In the genomic region with DNA sequence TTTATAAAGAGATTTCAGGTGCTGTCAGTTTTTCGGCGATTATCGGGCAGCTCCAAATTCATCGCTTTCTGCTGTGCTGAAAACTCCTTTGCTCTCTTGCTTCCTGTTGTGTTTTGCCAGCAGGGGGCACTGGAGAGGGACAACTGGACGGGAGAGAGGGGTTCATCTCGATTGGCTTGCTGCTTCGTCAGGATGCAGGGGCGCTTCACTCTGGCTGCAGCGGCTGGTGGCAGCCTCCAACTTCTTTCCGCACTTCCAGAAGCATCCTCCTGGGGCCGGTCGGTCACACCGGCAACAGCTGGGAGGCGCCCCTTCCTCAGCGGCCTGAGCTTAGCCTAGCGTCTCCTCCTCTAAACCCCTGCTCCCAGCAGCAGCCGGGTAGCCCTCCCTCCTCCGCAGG, we compare ENCODE assay signal across 8 cellular contexts. TPM values are rescaled to one million over a fixed set of nuclear protein-coding genes. Genes with fewer than 3 reads are reported as not detected.
DNase-seq lines count a peak whose midpoint lies in the region; ATAC-seq and TF ChIP-seq lines count a peak whose summit lies in the region.

No MANE protein-coding gene starts in this region.

- H3K4me3 ChIP-seq in NB4 (ENCODE audit: low read depth, low read length) (no peak overlapping the region), ovary (peak overlapping the region; percentile 4)

- TF ChIP-seq CTCF in NB4 (IDR thresholded peaks at IDR 0.05; ENCODE audit: low read depth, low read length) (peak; percentile 43), foreskin keratinocyte (conservative IDR thresholded peaks at IDR 0.05) (peak; percentile 62), ovary (IDR thresholded peaks at IDR 0.05) (peak; percentile 17 to 48 (median 37))

- WGBS in ovary, 3 donors, result 19 to 31% (median 21%) methylated on average over 18 of the region's 18 CpGs

- TF ChIP-seq POLR2A in NB4 (IDR thresholded peaks at IDR 0.05; ENCODE audit: extremely low read depth, insufficient read length) (no peak), ovary (IDR thresholded peaks at IDR 0.05) (no peak)

- ATAC-seq in foreskin keratinocyte (peak; percentile 61), HG03039 (IDR thresholded peaks at IDR 0.05; ENCODE audit: unreplicated experiment) (no peak)

- H3K4me1 ChIP-seq in foreskin keratinocyte (no peaks in the 10 kb centered on the region), ovary (ENCODE audit: insufficient read depth) (no peaks in the 10 kb centered on the region)

- no peak for TF ChIP-seq EP300 in ovary (IDR thresholded peaks at IDR 0.05)

- no peaks in the 10 kb centered on the region for H3K9me3 ChIP-seq in ovary

- H3K27ac ChIP-seq in foreskin keratinocyte (no peak overlapping the region), ovary (no peak overlapping the region), substantia nigra (ENCODE audit: low read depth, low read length, poor library complexity, severe bottlenecking) (no peak overlapping the region)

- DNase-seq in ELR (ENCODE audit: low read depth) (peak; percentile 13), NB4 (ENCODE audit: low read depth) (peak; percentile 38), activated T-helper 1 cell treated with Interleukin-2 at 50 U/mL for 16 hours (ENCODE audit: low read depth) (peak; percentile 42), foreskin keratinocyte (peak in 1 of 2 donors; percentile 26), ovary (peak; percentile 64 to 80 (median 73)), substantia nigra (lab: John Stamatoyannopoulos, UW) (peak in 47 of 49 donors; percentile 0 to 77 (median 37)), NCI-H1930 (lab: John Stamatoyannopoulos, UW) (no peak)

- no peaks in the 10 kb centered on the region for H3K27me3 ChIP-seq in foreskin keratinocyte
- H3K27me3 ChIP-seq in ovary, result no peaks in the 10 kb centered on the region

- intact Hi-C loops in ovary (cut with DNase I), result no loop called here

- H3K36me3 ChIP-seq in ovary, result no peaks in the 10 kb centered on the region

RNA-seq across cellular contexts. Expression of a gene that starts 29.5 kb away (rescaled TPM):
- 20.9 and 22.6 TPM in 2 replicates for total RNA-seq in foreskin keratinocyte
- polyA plus RNA-seq in foreskin keratinocyte, result 15.6 and 16.1 TPM in 2 replicates
- total RNA-seq in ovary, result 10 to 100 TPM; 13.4 to 19.3 (median 16.2) TPM
- polyA plus RNA-seq in ovary, result 10 to 100 TPM; 12.3 to 33.5 TPM

Comparison
In these comparisons a context has a peak if more than half of its experiments do, and no peak if none do; other contexts are left out.
1. DNase-seq: peak in ELR (single experiment), NB4 (single experiment), activated T-helper 1 cell treated with Interleukin-2 at 50 U/mL for 16 hours (single experiment), ovary (5 of 5) and substantia nigra (47 of 49); none in NCI-H1930 (0 of 2).
2. Peak in every context shown above with its lines, with median percentiles within 50 percentile points of each other: CTCF ChIP-seq.